10 cellular contexts compared by ENCODE assay signal in genomic region chr6:149482542-149483261, GRCh38. TPM values are rescaled to one million over a fixed set of nuclear protein-coding genes. Genes with fewer than 3 reads are reported as not detected.
DNase-seq lines count a peak whose midpoint lies in the region; ATAC-seq and TF ChIP-seq lines count a peak whose summit lies in the region.
"Had no signal": no experiment of that assay in that cellular context is flagged by ENCODE, and none has a peak within 500 bp of the region (broad histone marks: within the 10 kb centered on the region; RNA-seq: fewer than 3 reads in every experiment).

No MANE protein-coding gene starts in this region.

- TF ChIP-seq CTCF in CD14-positive monocyte (IDR thresholded peaks at IDR 0.05), result no peak
- no peak for TF ChIP-seq CTCF in ascending aorta (IDR thresholded peaks at IDR 0.05)
- TF ChIP-seq CTCF in GM13977 (IDR thresholded peaks at IDR 0.05; ENCODE audit: extremely low read depth, insufficient read depth, missing control alignments), result no peak

- POLR2A ChIA-PET in naive thymus-derived CD4-positive, alpha-beta T cell (lab: Charles Lee), result interaction anchor here (1.0 to 1.9 kb wide), 5 partner anchors 8 to 267 kb away, joined by 3 to 6 read pairs (median 5); partner anchors contain the start of gene PCMT1

- no peak for ATAC-seq in naive thymus-derived CD4-positive, alpha-beta T cell

- peaks cover 6% of the 10 kb centered on the region in 2 donors for H3K36me3 Mint-ChIP-seq in CD14-positive monocyte
- H3K36me3 Mint-ChIP-seq in naive thymus-derived CD4-positive, alpha-beta T cell, result peaks cover 0 to 35% (median 3%) of the 10 kb centered on the region in 5 donors

- in situ Hi-C loops in GM13977 (cut with MboI; ENCODE audit: low pct_unique_long_range_greater_than_20kb, low sequenced_read_pairs, unreplicated experiment), result no loop called here

- no peaks in the 10 kb centered on the region for H3K9me3 ChIP-seq in ascending aorta
- no peaks in the 10 kb centered on the region for H3K9me3 ChIP-seq in naive thymus-derived CD4-positive, alpha-beta T cell (ENCODE audit: control insufficient read depth in 2 of 3, low read length in 3 of 3)

- H3K27me3 ChIP-seq in ascending aorta, result no peaks in the 10 kb centered on the region
- H3K27me3 ChIP-seq in naive thymus-derived CD4-positive, alpha-beta T cell (ENCODE audit: control insufficient read depth in 2 of 2, insufficient read depth in 2 of 2, low read length in 2 of 2), result no peaks in the 10 kb centered on the region

- peaks cover 0 to 10% of the 10 kb centered on the region in 2 donors for H3K4me1 ChIP-seq in ascending aorta
- H3K4me1 ChIP-seq in naive thymus-derived CD4-positive, alpha-beta T cell (ENCODE audit: control insufficient read depth in 2 of 2, insufficient read depth in 2 of 2, low read length in 2 of 2), result peaks cover 28 to 48% of the 10 kb centered on the region in 2 donors

- peak overlapping the region; percentile 92 to 99 (median 98) for H3K27ac Mint-ChIP-seq in CD14-positive monocyte
- peak overlapping the region; percentile 94 to 100 (median 98) for H3K27ac Mint-ChIP-seq in naive thymus-derived CD4-positive, alpha-beta T cell

- H3K9me3 Mint-ChIP-seq in CD14-positive monocyte, result no peaks in the 10 kb centered on the region
- no peaks in the 10 kb centered on the region for H3K9me3 Mint-ChIP-seq in naive thymus-derived CD4-positive, alpha-beta T cell

- peaks cover 60% of the 10 kb centered on the region for H3K4me1 Mint-ChIP-seq in CD14-positive monocyte
- peaks cover 44 to 74% (median 69%) of the 10 kb centered on the region in 7 donors for H3K4me1 Mint-ChIP-seq in naive thymus-derived CD4-positive, alpha-beta T cell

- intact Hi-C loops in CD14-positive monocyte (cut with micrococcal nuclease) (no loop called here), ascending aorta (cut with DNase I) (no loop called here)
- intact Hi-C loops in naive thymus-derived CD4-positive, alpha-beta T cell (cut with micrococcal nuclease), result no loop called here

- peak overlapping the region; percentile 30 to 64 for H3K27ac ChIP-seq in ascending aorta
- H3K27ac ChIP-seq in naive thymus-derived CD4-positive, alpha-beta T cell (ENCODE audit: low read depth, low read length), result peak overlapping the region; percentile 90

- H3K27me3 Mint-ChIP-seq in CD14-positive monocyte (ENCODE audit: low read depth in 3 of 3), result peaks cover 0 to 5% (median 0%) of the 10 kb centered on the region in 3 donors
- H3K27me3 Mint-ChIP-seq in naive thymus-derived CD4-positive, alpha-beta T cell, result no peaks in the 10 kb centered on the region

- DNase-seq in CD14-positive monocyte (ENCODE audit: low spot score) (no peak), NAMALWA (ENCODE audit: low spot score) (peak; percentile 84), ascending aorta (ENCODE audit: low spot score in 2 of 2) (no peak), GM13977 (ENCODE audit: low spot score) (no peak), RKO (ENCODE audit: low spot score) (no peak), NCI-H526 treated with DMSO at 0.1 percent for 48 hours (lab: John Stamatoyannopoulos, UW) (no peak), NCI-H146 (lab: John Stamatoyannopoulos, UW) (no peak)
- DNase-seq in naive thymus-derived CD4-positive, alpha-beta T cell, result peak in 2 of 9 donors; percentile 15 to 40

- peak overlapping the region; percentile 83 to 92 for H3K4me3 Mint-ChIP-seq in CD14-positive monocyte
- H3K4me3 Mint-ChIP-seq in naive thymus-derived CD4-positive, alpha-beta T cell, result peak overlapping the region; percentile 85 to 95 (median 92)

- CTCF ChIA-PET in naive thymus-derived CD4-positive, alpha-beta T cell (lab: Charles Lee), result interaction anchor here (0.6 to 2.0 kb wide), 8 partner anchors 8 to 110 kb away, joined by 3 to 14 read pairs (median 4); no protein-coding TSS in a partner anchor

- H3K36me3 ChIP-seq in ascending aorta, result no peaks in the 10 kb centered on the region
- no peaks in the 10 kb centered on the region for H3K36me3 ChIP-seq in naive thymus-derived CD4-positive, alpha-beta T cell (ENCODE audit: control insufficient read depth in 2 of 3, insufficient read depth in 3 of 3, low read length in 3 of 3)

- H3K4me3 ChIP-seq in ascending aorta, result peak overlapping the region; percentile 53 to 59
- H3K4me3 ChIP-seq in naive thymus-derived CD4-positive, alpha-beta T cell (ENCODE audit: low read length), result peak overlapping the region; percentile 57

RNA-seq across cellular contexts. Expression of gene ZC3H12D, which starts 2.1 kb away (rescaled TPM):
- polyA plus RNA-seq in CD14-positive monocyte, result 1 to 10 TPM in 1 of 2 donors, under 1 TPM in 1; 0.96 to 1.2 TPM
- total RNA-seq in ascending aorta, result 1.5 TPM
- total RNA-seq in naive thymus-derived CD4-positive, alpha-beta T cell, result 10 to 100 TPM; 30.1 to 85.6 (median 74.1) TPM
- polyA plus RNA-seq in naive thymus-derived CD4-positive, alpha-beta T cell, result 1 to 10 TPM; 1.8 to 2.3 TPM
- total RNA-seq: HT-29, kidney epithelial cell had no signal

Comparison
In these comparisons a context has a peak if more than half of its experiments do, and no peak if none do; other contexts are left out.
1. RNA of gene ZC3H12D, which starts 2.1 kb away (total RNA-seq): 30.1 to 85.6 TPM in naive thymus-derived CD4-positive, alpha-beta T cell; 1.5 TPM in ascending aorta (single experiment); every median in the first group is over 10 times any median in the second.